ENCODE assay signal across 21 cellular contexts in genomic region chr17:64039106-64039400, GRCh38. TPM values are rescaled to one million over a fixed set of nuclear protein-coding genes. Genes with fewer than 3 reads are reported as not detected.
DNase-seq lines count a peak whose midpoint lies in the region; ATAC-seq, FAIRE-seq and TF ChIP-seq lines count a peak whose summit lies in the region.
"Had no signal": no experiment of that assay in that cellular context is flagged by ENCODE, and none has a peak within 500 bp of the region (broad histone marks: within the 10 kb centered on the region; RNA-seq: fewer than 3 reads in every experiment).

No MANE protein-coding gene starts in this region.

- no peak overlapping the region for H3K9ac ChIP-seq in K562 (ENCODE audit: insufficient read depth in 1 of 2, low read depth in 2 of 2, low read length in 2 of 2)
- H3K9ac ChIP-seq: BLaER1 treated with 17β-estradiol and CSF1 and Interleukin-3, amounts not matched to agents 10 nM and 100 nM had no signal

- TF ChIP-seq RAD21 in A549 (conservative IDR thresholded peaks at IDR 0.05 in 1 of 2, IDR thresholded peaks at IDR 0.05 in 1 of 2) (no peak), K562 (CRISPR knock-in tag; conservative IDR thresholded peaks at IDR 0.05 in 1 of 2, IDR thresholded peaks at IDR 0.05 in 1 of 2) (no peak)

- no peaks in the 10 kb centered on the region for H3K4me1 ChIP-seq in A549
- peaks cover 0 to 4% of the 10 kb centered on the region in 2 experiments; a peak in 3 of 5 replicates for H3K4me1 ChIP-seq in K562 (replicated peaks in 1 of 2; ENCODE audit: control insufficient read depth in 2 of 2, insufficient read depth in 2 of 2, low read length in 2 of 2)
- H3K4me1 ChIP-seq: BE2C; BLaER1 treated with 17β-estradiol and CSF1 and Interleukin-3, amounts not matched to agents 10 nM and 100 nM had no signal

- H3K79me2 ChIP-seq in K562 (ENCODE audit: control insufficient read depth, insufficient read depth, low read length), result no peaks in the 10 kb centered on the region

- BruUV-seq in K562 (replicated peaks; lab: Mats Ljungman, UMichigan), result no TSS peak

- TF ChIP-seq POLR2A in A549 (IDR thresholded peaks at IDR 0.05; ENCODE audit: low read length), result no peak
- TF ChIP-seq POLR2A in GM12892 (IDR thresholded peaks at IDR 0.05; ENCODE audit: low read depth, low read length), result no peak
- TF ChIP-seq POLR2A in K562 (conservative IDR thresholded peaks at IDR 0.05), result no peak

- no peaks in the 10 kb centered on the region for H3K27me3 ChIP-seq in K562 (ENCODE audit: control insufficient read depth in 2 of 2, insufficient read depth in 2 of 2, low read length in 2 of 2)
- H3K27me3 ChIP-seq: BE2C; BLaER1 treated with 17β-estradiol and CSF1 and Interleukin-3, amounts not matched to agents 10 nM and 100 nM had no signal

- no peaks in the 10 kb centered on the region for H4K20me1 ChIP-seq in K562 (replicated peaks; ENCODE audit: control insufficient read depth, insufficient read depth, low read length)
- H4K20me1 ChIP-seq: BLaER1 treated with 17β-estradiol and CSF1 and Interleukin-3, amounts not matched to agents 10 nM and 100 nM had no signal

- H3K4me2 ChIP-seq in A549 (no peak overlapping the region), K562 (ENCODE audit: insufficient read depth, low read length) (no peak overlapping the region)
- H3K4me2 ChIP-seq: BLaER1 treated with 17β-estradiol and CSF1 and Interleukin-3, amounts not matched to agents 10 nM and 100 nM; GM23338 had no signal

- intact Hi-C loops in K562 (cut with micrococcal nuclease), result no loop called here

- H3K9me1 ChIP-seq in K562 (ENCODE audit: control insufficient read depth, insufficient read depth, low read length), result no peaks in the 10 kb centered on the region

- FAIRE-seq in A549 (lab: Jason Lieb, UNC) (no peak), GM12892 (lab: Jason Lieb, UNC) (peak; percentile 17), K562 (lab: Jason Lieb, UNC) (no peak)
- FAIRE-seq: GM12878, GM18507 had no signal

- CTCF ChIA-PET in A549 (lab: Yijun Ruan, JAX), result interaction anchor here (0.6 to 18.1 kb wide), 5 partner anchors 12 to 127 kb away, joined by 3 to 863 read pairs (median 3); partner anchors contain the start of genes ERN1 and GH1
- CTCF ChIA-PET in K562 (lab: Yijun Ruan, JAX; ENCODE audit: low intra/inter-chr PET ratio), result no interaction called here

- no peak for TF ChIP-seq CTCF in A549 (IDR thresholded peaks at IDR 0.05)
- no peak for TF ChIP-seq CTCF in K562 (IDR thresholded peaks at IDR 0.05 in 2 of 3, conservative IDR thresholded peaks at IDR 0.05 in 1 of 3; ENCODE audit: insufficient read depth in 2 of 3, low read depth in 1 of 3, low read length in 3 of 3)

- ATAC-seq in A549 (no peak), K562 (no peak)
- ATAC-seq: GM12878, GM23338, HCT116 had no signal

- peaks cover 13% of the 10 kb centered on the region; the same call in 1 of the 3 replicates for H3K36me3 ChIP-seq in K562 (ENCODE audit: control insufficient read depth, insufficient read depth, low read length)
- H3K36me3 ChIP-seq: BE2C had no signal

- H3K9me3 ChIP-seq in A549 (no peaks in the 10 kb centered on the region), K562 (replicated peaks; ENCODE audit: control insufficient read depth, insufficient read depth, low read depth, low read length) (no peaks in the 10 kb centered on the region)
- H3K9me3 ChIP-seq: BE2C; BLaER1 treated with 17β-estradiol and CSF1 and Interleukin-3, amounts not matched to agents 10 nM and 100 nM had no signal

- WGBS in A549 (ENCODE audit: missing lambda C conversion rate), result 88% methylated on average over 3 of the region's 3 CpGs
- WGBS in K562 (ENCODE audit: insufficient coverage, low coverage, missing lambda C conversion rate), result 80% methylated on average over 3 of the region's 3 CpGs

- no peak overlapping the region for H3K27ac ChIP-seq in A549
- no peak overlapping the region for H3K27ac ChIP-seq in K562 (ENCODE audit: extremely low read depth, low read depth, low read length)
- H3K27ac ChIP-seq: BLaER1 treated with 17β-estradiol and CSF1 and Interleukin-3, amounts not matched to agents 10 nM and 100 nM had no signal

- POLR2A ChIA-PET in A549 (lab: Yijun Ruan, JAX) (no interaction called here), K562 (lab: Yijun Ruan, JAX) (interaction anchor here (0.7 to 0.9 kb wide), 2 partner anchors 10 to 27 kb away, joined by 3 read pairs; no protein-coding TSS in a partner anchor)

- H3K4me3 ChIP-seq in A549 (no peak overlapping the region), K562 (no peak overlapping the region)
- H3K4me3 ChIP-seq: BLaER1 treated with 17β-estradiol and CSF1 and Interleukin-3, amounts not matched to agents 10 nM and 100 nM; GM12878; GM23338 had no signal

- no peak for TF ChIP-seq EP300 in A549 (IDR thresholded peaks at IDR 0.05)
- TF ChIP-seq EP300 in K562 (IDR thresholded peaks at IDR 0.05; ENCODE audit: low read length), result no peak

- DNase-seq in A549 (ENCODE audit: low read depth in 1 of 2, low spot score in 1 of 2) (no peak), GM12892 (ENCODE audit: insufficient read length) (no peak), K562 (ENCODE audit: extremely low read depth in 1 of 4, low spot score in 3 of 4) (no peak), COLO829 (ENCODE audit: low spot score) (no peak), DMS153 treated with DMSO at 0.1 percent for 48 hours (lab: John Stamatoyannopoulos, UW; ENCODE audit: unreplicated experiment) (no peak), NCI-H2171 treated with DMSO at 0.1 percent for 48 hours (lab: John Stamatoyannopoulos, UW) (no peak)
- DNase-seq: AML-193; BE2C; CD4-positive, alpha-beta T cell; CD8-positive, alpha-beta memory T cell; COR-L47; DMS153; DMS79; EL; GDM1; H9 had no signal

- in situ Hi-C loops in K562 (cut with MboI), result loop anchor here (10.0 kb wide), 1 partner anchor 96 kb away; the partner anchor contains the start of gene ERN1

- H2AFZ ChIP-seq in K562 (ENCODE audit: low read depth, low read length), result no peak overlapping the region
- H2AFZ ChIP-seq: GM23338 had no signal

TF ChIP-seq in A549, 52 proteins besides CTCF, POLR2A, EP300 and RAD21:
- TF ChIP-seq MAFK (IDR thresholded peaks at IDR 0.05; ENCODE audit: partially characterized antibody) (peak; percentile 82), ZSCAN20 (CRISPR knock-in tag; IDR thresholded peaks at IDR 0.05) (no peak)
TF ChIP-seq in A549: peak in this region for 1.

RNA-seq across cellular contexts. Expression of gene ICAM2, which starts 18.6 kb away (rescaled TPM):
- polyA plus RNA-seq in A549 (2011; rRNA removed), result not detected in 2 replicates
- 0.04 and 0.10 TPM in 2 replicates for polyA plus RNA-seq in A549 (2012; cell fraction: cytosol; rRNA removed)
- 0.18 TPM in 1 of 2 replicates, not detected in the other for polyA plus RNA-seq in A549 (2012; cell fraction: nucleus; rRNA removed)
- not detected in 3 replicates for polyA plus RNA-seq in A549 (2017; fragmentation: RNase III; extraction: RNeasy Plus Mini Kit Qiagen cat#74134 plus additional on column Dnase treatment)
- polyA minus RNA-seq in A549 (2011; rRNA and poly(A)+ RNA removed), result not detected in 2 replicates
- polyA plus RNA-seq in GM12892 (2012; ENCODE audit: missing spikeins), result 33.1 TPM
- 34.7 and 120 TPM in 2 replicates for total RNA-seq in K562 (2011; cell fraction: chromatin; rRNA removed; ENCODE audit: low replicate concordance)
- 149 and 167 TPM in 2 replicates for total RNA-seq in K562 (2011; cell fraction: nucleolus; rRNA removed)
- total RNA-seq in K562 (2011; cell fraction: nucleoplasm; rRNA removed), result 100 and 105 TPM in 2 replicates
- total RNA-seq in K562 (2014; rRNA removed), result 56.9 and 85.3 TPM in 2 replicates
- 28.3 and 42.2 TPM in 2 replicates for total RNA-seq in K562 (2014; rRNA removed; fragmentation: Illumina TruSeq; extraction: Trizol)
- total RNA-seq in K562 (2015; rRNA removed; fragmentation: Illumina TruSeq; extraction: Trizol), result 59.0 and 60.6 TPM in 2 replicates
- 60.6 and 65.4 TPM in 2 replicates for total RNA-seq in K562 (2021)
- polyA plus RNA-seq in K562 (2011; rRNA removed), result 51.0 and 64.1 TPM in 2 replicates
- polyA plus RNA-seq in K562 (2011; cell fraction: cytosol; rRNA removed), result 80.3 and 166 TPM in 2 replicates
- polyA plus RNA-seq in K562 (2011; cell fraction: nucleus; rRNA removed), result 42.4 and 69.3 TPM in 2 replicates
- 53.4 and 87.2 TPM in 2 replicates for polyA plus RNA-seq in K562 (2012)
- polyA plus RNA-seq in K562 (2014; fragmentation: Illumina TruSeq; extraction: Trizol), result 89.4 and 91.6 TPM in 2 replicates
- 10 to 100 TPM; 37.9 to 68.1 TPM for polyA plus RNA-seq in K562 (2014; fragmentation: Nextera tagmentation; extraction: Ambion mirVana)
- 70.5 and 78.0 TPM in 2 replicates for polyA plus RNA-seq in K562 (2014; rRNA removed)
- polyA minus RNA-seq in K562 (2011; rRNA and poly(A)+ RNA removed), result 33.3 and 54.4 TPM in 2 replicates
- 23.3 and 26.8 TPM in 2 replicates for polyA minus RNA-seq in K562 (2011; cell fraction: cytosol; rRNA and poly(A)+ RNA removed)
- polyA minus RNA-seq in K562 (2011; cell fraction: nucleus; rRNA and poly(A)+ RNA removed), result 50.1 and 59.2 TPM in 2 replicates

RNA-seq across cellular contexts. Expression of gene PRR29, which starts 40.9 kb away (rescaled TPM):
- polyA plus RNA-seq in A549 (2011; rRNA removed), result 0.22 and 0.44 TPM in 2 replicates
- 0.33 and 0.61 TPM in 2 replicates for polyA plus RNA-seq in A549 (2012; cell fraction: cytosol; rRNA removed)
- 1.2 and 1.4 TPM in 2 replicates for polyA plus RNA-seq in A549 (2012; cell fraction: nucleus; rRNA removed)
- 0.67 to 1.2 TPM (median 0.68 TPM) in 3 replicates for polyA plus RNA-seq in A549 (2017; fragmentation: RNase III; extraction: RNeasy Plus Mini Kit Qiagen cat#74134 plus additional on column Dnase treatment)
- 0.50 and 0.54 TPM in 2 replicates for polyA minus RNA-seq in A549 (2011; rRNA and poly(A)+ RNA removed)
- 0.30 TPM for polyA plus RNA-seq in GM12892 (2012; ENCODE audit: missing spikeins)
- 0.42 and 1.0 TPM in 2 replicates for total RNA-seq in K562 (2011; cell fraction: chromatin; rRNA removed; ENCODE audit: low replicate concordance)
- total RNA-seq in K562 (2011; cell fraction: nucleolus; rRNA removed), result 0.26 and 0.67 TPM in 2 replicates
- 0.22 TPM in 1 of 2 replicates, not detected in the other for total RNA-seq in K562 (2011; cell fraction: nucleoplasm; rRNA removed)
- total RNA-seq in K562 (2014; rRNA removed), result not detected in 2 replicates
- total RNA-seq in K562 (2014; rRNA removed; fragmentation: Illumina TruSeq; extraction: Trizol), result not detected in 2 replicates
- total RNA-seq in K562 (2015; rRNA removed; fragmentation: Illumina TruSeq; extraction: Trizol), result not detected in 2 replicates
- total RNA-seq in K562 (2021), result 0.04 TPM in 1 of 2 replicates, not detected in the other
- polyA plus RNA-seq in K562 (2011; rRNA removed), result not detected in 2 replicates
- 0.12 TPM in 1 of 2 replicates, not detected in the other for polyA plus RNA-seq in K562 (2011; cell fraction: cytosol; rRNA removed)
- 0.18 and 0.55 TPM in 2 replicates for polyA plus RNA-seq in K562 (2011; cell fraction: nucleus; rRNA removed)
- 2.3 and 2.6 TPM in 2 replicates for polyA plus RNA-seq in K562 (2012)
- polyA plus RNA-seq in K562 (2014; fragmentation: Illumina TruSeq; extraction: Trizol), result 0.10 and 0.18 TPM in 2 replicates
- under 1 TPM; 0.08 to 0.20 TPM for polyA plus RNA-seq in K562 (2014; fragmentation: Nextera tagmentation; extraction: Ambion mirVana)
- polyA plus RNA-seq in K562 (2014; rRNA removed), result 0.11 and 0.58 TPM in 2 replicates
- not detected in 2 replicates for polyA minus RNA-seq in K562 (2011; rRNA and poly(A)+ RNA removed)
- not detected in 2 replicates for polyA minus RNA-seq in K562 (2011; cell fraction: cytosol; rRNA and poly(A)+ RNA removed)
- polyA minus RNA-seq in K562 (2011; cell fraction: nucleus; rRNA and poly(A)+ RNA removed), result 0.27 and 0.44 TPM in 2 replicates

Comparison
In these comparisons a context has a peak if more than half of its experiments do, and no peak if none do; other contexts are left out.
1. RNA of gene ICAM2, which starts 18.6 kb away (polyA plus RNA-seq): 37.9 to 166 TPM in K562; 0.04 to 0.18 TPM in A549; every median in the first group is over 10 times any median in the second.
2. Of the 35 proteins assayed by ChIP-seq in both K562 and A549: peak only in K562: none; only in A549: MAFK; in both: none; in neither: 34.